Comparison of ENCODE assay signal across 10 cellular contexts in the genomic region with DNA sequence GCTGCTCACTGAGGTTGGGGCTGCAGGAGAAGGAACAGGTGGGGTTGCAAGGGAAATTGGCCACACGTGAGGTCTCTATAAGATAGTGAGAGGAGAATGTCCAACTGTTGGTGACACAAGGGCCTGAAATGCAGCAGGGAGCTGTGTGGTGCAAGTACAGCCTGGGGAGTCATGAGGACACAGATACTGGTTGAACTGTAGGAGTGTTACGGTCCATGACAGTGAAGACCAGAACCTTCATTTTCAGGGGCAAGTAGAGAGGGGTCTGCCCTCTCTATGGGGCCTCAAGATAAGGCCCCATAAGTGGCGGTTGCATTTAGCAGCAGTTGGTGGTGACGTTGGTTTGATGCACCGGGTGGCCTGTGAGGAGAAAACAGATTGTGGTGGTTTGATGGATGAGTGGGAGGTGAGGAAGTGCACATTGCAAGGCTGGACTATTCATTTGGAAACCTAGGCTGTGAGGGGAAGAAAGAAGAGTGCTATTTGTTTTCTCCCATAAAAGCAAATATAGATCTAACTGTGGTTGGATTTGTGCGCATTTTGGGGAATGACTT. TPM values are rescaled to one million over a fixed set of nuclear protein-coding genes. Genes with fewer than 3 reads are reported as not detected.
A peak's percentile ranks its signal among the peaks of the same experiment; 100 is the strongest.
DNase-seq lines count a peak whose midpoint lies in the region; ATAC-seq and TF ChIP-seq lines count a peak whose summit lies in the region.
"Had no signal": no experiment of that assay in that cellular context is flagged by ENCODE, and none has a peak within 500 bp of the region (broad histone marks: within the 10 kb centered on the region; RNA-seq: fewer than 3 reads in every experiment).

No MANE protein-coding gene starts in this region.

- CTCF ChIA-PET in AG04450 (lab: Charles Lee) (no interaction called here), Panc1 (lab: Charles Lee) (no interaction called here)

- H3K4me1 ChIP-seq in Panc1 (ENCODE audit: control insufficient read depth, insufficient read depth, low read length) = peaks cover 20% of the 10 kb centered on the region; the same call in 1 of the 2 replicates

- H3K9me3 ChIP-seq in AG04450 (ENCODE audit: control insufficient read depth, insufficient read depth, low read length) (no peaks in the 10 kb centered on the region), Panc1 (ENCODE audit: control insufficient read depth, insufficient read depth, low read depth, low read length) (no peaks in the 10 kb centered on the region)

- POLR2A ChIA-PET in AG04450 (lab: Yijun Ruan, JAX) = no interaction called here
- POLR2A ChIA-PET in Panc1 (lab: Charles Lee) = no interaction called here

- intact Hi-C loops in Panc1 (cut with micrococcal nuclease; ENCODE audit: unreplicated experiment) = no loop called here

- DNase-seq in AG04450 (ENCODE audit: low read depth, low spot score) (no peak), Panc1 (ENCODE audit: low read depth, low spot score) (no peak), erythroblast (lab: John Stamatoyannopoulos, UW) (peak; percentile 32 to 61)
- DNase-seq: immature natural killer cell, NCI-H774 had no signal

- in situ Hi-C loops in Panc1 (cut with HindIII; ENCODE audit: low pct_unique_long_range_greater_than_20kb, low sequenced_read_pairs) = no loop called here

- no TSS peak for BruUV-seq in Panc1 (replicated peaks; lab: Mats Ljungman, UMichigan)

- no peak for TF ChIP-seq POLR2A in erythroblast (IDR thresholded peaks at IDR 0.05; ENCODE audit: low read length)

- no peaks in the 10 kb centered on the region for H3K27me3 ChIP-seq in AG04450 (ENCODE audit: control insufficient read depth, insufficient read depth, low read length)
- no peaks in the 10 kb centered on the region for H3K27me3 ChIP-seq in Panc1 (ENCODE audit: control insufficient read depth, insufficient read depth, low read length)

- H3K4me3 ChIP-seq in AG04450 (ENCODE audit: low read depth, low read length) (no peak overlapping the region), Panc1 (ENCODE audit: low read depth in 2 of 2, low read length in 2 of 2) (no peak overlapping the region)

- TF ChIP-seq CTCF in AG04450 (IDR thresholded peaks at IDR 0.05; ENCODE audit: low read depth, low read length) = no peak
- no peak for TF ChIP-seq CTCF in Panc1 (IDR thresholded peaks at IDR 0.05)

- H3K27ac ChIP-seq in AG04450 (ENCODE audit: low read depth, low read length) (peak overlapping the region; percentile 86), Panc1 (ENCODE audit: low read length) (no peak overlapping the region; the same call in none of the 2 replicates)

- ATAC-seq in GM18868 (IDR thresholded peaks at IDR 0.05; ENCODE audit: unreplicated experiment) = peak; percentile 63
- ATAC-seq in Panc1 = peak; percentile 65
- no peak for ATAC-seq in GM19455 (IDR thresholded peaks at IDR 0.05; ENCODE audit: unreplicated experiment)
- ATAC-seq in HG02981 (IDR thresholded peaks at IDR 0.05; ENCODE audit: unreplicated experiment) = no peak
- no peak for ATAC-seq in GM19452 (IDR thresholded peaks at IDR 0.05; ENCODE audit: unreplicated experiment)
- ATAC-seq in GM19328 (IDR thresholded peaks at IDR 0.05; ENCODE audit: unreplicated experiment) = no peak

- H3K36me3 ChIP-seq in Panc1 (ENCODE audit: control insufficient read depth, insufficient read depth, low read length) = no peaks in the 10 kb centered on the region

RNA-seq across cellular contexts. Expression of a gene that starts 39.4 kb away (rescaled TPM):
- polyA plus RNA-seq in AG04450 (2011; rRNA removed) = 171 and 222 TPM in 2 replicates
- polyA minus RNA-seq in AG04450 (2011; rRNA and poly(A)+ RNA removed) = 389 and 460 TPM in 2 replicates
- total RNA-seq in Panc1 (2021; ENCODE audit: unreplicated experiment) = 199 TPM
- polyA plus RNA-seq in Panc1 (2012; ENCODE audit: insufficient read length) = 183 TPM

Comparison
In these comparisons a context has a peak if more than half of its experiments do, and no peak if none do; other contexts are left out.
1. DNase-seq: peak in erythroblast (2 of 2); none in AG04450 (single experiment) and Panc1 (single experiment).
2. ATAC-seq: peak in GM18868 (single experiment) and Panc1 (single experiment); none in GM19455 (single experiment), HG02981 (single experiment), GM19452 (single experiment) and GM19328 (single experiment).